6 cellular contexts compared by ENCODE assay signal in the genomic region with DNA sequence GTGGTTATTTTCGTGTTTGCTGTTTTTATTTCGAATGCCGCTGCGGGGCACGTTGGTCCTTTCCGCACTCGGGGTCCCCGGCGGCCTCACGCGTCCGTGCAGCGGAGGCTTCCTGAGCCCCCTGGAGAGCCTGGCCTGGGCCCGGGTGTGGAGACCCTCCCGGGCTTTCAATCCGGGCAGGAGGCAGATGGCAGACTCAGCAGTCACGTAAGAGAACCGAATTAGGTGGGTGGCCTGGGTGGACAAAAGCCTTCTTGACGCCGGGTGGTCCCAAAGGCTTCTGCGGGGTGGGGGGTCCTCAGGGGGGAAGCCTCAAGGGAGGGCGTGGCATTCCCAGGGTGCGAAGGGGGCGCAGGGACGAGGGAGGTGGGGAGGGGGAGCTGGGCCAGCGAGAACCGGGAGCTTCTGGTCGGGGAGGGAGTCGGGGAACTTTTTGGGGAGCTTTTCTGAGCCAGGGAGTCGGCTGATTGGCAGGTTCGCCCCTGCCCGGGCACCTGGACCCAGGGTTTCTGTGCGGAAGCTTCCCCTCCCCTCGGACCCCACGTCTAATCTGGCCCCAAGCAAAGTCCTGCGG. TPM values are rescaled to one million over a fixed set of nuclear protein-coding genes. Genes with fewer than 3 reads are reported as not detected.
DNase-seq lines count a peak whose midpoint lies in the region; TF ChIP-seq lines count a peak whose summit lies in the region.

No MANE protein-coding gene starts in this region.

- TF ChIP-seq CTCF in esophagus squamous epithelium (IDR thresholded peaks at IDR 0.05): no peak

- H3K9me3 ChIP-seq in esophagus squamous epithelium: no peaks in the 10 kb centered on the region
- no peaks in the 10 kb centered on the region for H3K9me3 ChIP-seq in subcutaneous abdominal adipose tissue (ENCODE audit: control insufficient read depth in 5 of 5, low read length in 5 of 5)

- intact Hi-C loops in esophagus squamous epithelium (cut with DNase I): no loop called here

- H3K27me3 ChIP-seq in esophagus squamous epithelium: peaks cover 0 to 96% (median 3%) of the 10 kb centered on the region in 4 donors
- H3K27me3 ChIP-seq in subcutaneous abdominal adipose tissue (ENCODE audit: control insufficient read depth in 5 of 5, insufficient read depth in 4 of 5, low read length in 5 of 5): peaks cover 11 to 51% (median 41%) of the 10 kb centered on the region in 5 donors

- no peak for TF ChIP-seq POLR2A in esophagus squamous epithelium (IDR thresholded peaks at IDR 0.05)

- H3K36me3 ChIP-seq in esophagus squamous epithelium: no peaks in the 10 kb centered on the region
- H3K36me3 ChIP-seq in subcutaneous abdominal adipose tissue (ENCODE audit: control insufficient read depth in 5 of 5, insufficient read depth in 5 of 5, low read length in 5 of 5): no peaks in the 10 kb centered on the region

- H3K4me1 ChIP-seq in esophagus squamous epithelium (peaks cover 28 to 71% (median 38%) of the 10 kb centered on the region in 3 donors), subcutaneous abdominal adipose tissue (ENCODE audit: control insufficient read depth in 5 of 5, insufficient read depth in 5 of 5, low read length in 5 of 5) (peaks cover 2 to 49% (median 30%) of the 10 kb centered on the region in 5 donors)

- peak overlapping the region in 2 of 5 donors; percentile 46 to 59 for H3K9ac ChIP-seq in subcutaneous abdominal adipose tissue (ENCODE audit: low read length in 5 of 5)

- WGBS in esophagus squamous epithelium, 2 donors: 0% methylated on average over 10 to 11 of the region's 36 CpGs

- peak; percentile 56 for DNase-seq in NCI-H2171 treated with DMSO at 0.1 percent for 48 hours (lab: John Stamatoyannopoulos, UW)
- DNase-seq in NCI-H2171 (lab: John Stamatoyannopoulos, UW): no peak
- no peak for DNase-seq in esophagus squamous epithelium (lab: John Stamatoyannopoulos, UW)
- DNase-seq in NCI-H510A (lab: John Stamatoyannopoulos, UW): no peak
- DNase-seq in NCI-H1092 treated with DMSO at 0.1 percent for 48 hours (lab: John Stamatoyannopoulos, UW): no peak

- H3K4me3 ChIP-seq in esophagus squamous epithelium: peak overlapping the region; percentile 59 to 78 (median 68)
- peak overlapping the region in 4 of 5 donors; percentile 58 to 72 (median 60) for H3K4me3 ChIP-seq in subcutaneous abdominal adipose tissue (ENCODE audit: low read depth in 1 of 5, low read length in 5 of 5)

- H3K27ac ChIP-seq in esophagus squamous epithelium (peak overlapping the region; percentile 91 to 97 (median 94)), subcutaneous abdominal adipose tissue (ENCODE audit: low read depth, low read length) (peak overlapping the region; percentile 65)

RNA-seq across cellular contexts. Expression of gene HES4, which starts 1.2 kb away (rescaled TPM):
- total RNA-seq in esophagus squamous epithelium: 10 to 100 TPM; 15.1 to 16.2 (median 15.3) TPM

RNA-seq across cellular contexts. Expression of gene ISG15, which starts 12.2 kb away (rescaled TPM):
- total RNA-seq in esophagus squamous epithelium: 10 to 100 TPM in 2 of 4 donors, 1 to 10 TPM in 2; 7.2 to 44.3 (median 10.3) TPM

RNA-seq across cellular contexts. Expression of gene AGRN, which starts 18.8 kb away (rescaled TPM):
- 10 to 100 TPM; 20.0 to 35.8 (median 32.0) TPM for total RNA-seq in esophagus squamous epithelium

RNA-seq across cellular contexts. Expression of gene PERM1, which starts 19.3 kb away (rescaled TPM):
- total RNA-seq in esophagus squamous epithelium: not detected

RNA-seq across cellular contexts. Expression of gene PLEKHN1, which starts 34.9 kb away (rescaled TPM):
- total RNA-seq in esophagus squamous epithelium: 10 to 100 TPM; 16.8 to 39.6 (median 23.4) TPM
